In genomic region chr2:11615209-11615608, GRCh38 we compare ENCODE assay signal across 33 cellular contexts. TPM values are rescaled to one million over a fixed set of nuclear protein-coding genes. Genes with fewer than 3 reads are reported as not detected.
"Had no signal": no experiment of that assay in that cellular context is flagged by ENCODE, and none has a peak within 500 bp of the region (broad histone marks: within the 10 kb centered on the region; RNA-seq: fewer than 3 reads in every experiment).

No MANE protein-coding gene starts in this region.

- FAIRE-seq: keratinocyte had no signal

- ATAC-seq: left colon; left lung; lower lobe of right lung; natural killer cell; right cardiac atrium; stimulated activated memory B cell treated with anti-CD40 and anti-IgM and Interleukin-4, amounts not matched to agents 10 μg/mL and 1 μg/mL and 100 μg/mL, for 72 hours; stimulated activated naive CD8-positive, alpha-beta T cell treated with anti-CD3 and anti-CD28 coated beads, Interleukin-15, amount 100 ng/mL, for 72 hours had no signal

- H3K9me3 ChIP-seq: left lung, lower lobe of right lung, ovary, prostate gland, sigmoid colon, testis, thyroid gland, transverse colon, upper lobe of left lung, vagina had no signal

- H3K4me1 ChIP-seq: left lung, lower lobe of right lung, prostate gland, sigmoid colon, thyroid gland, transverse colon, upper lobe of left lung, vagina had no signal

- H3K4me3 ChIP-seq: left lung, lower lobe of right lung, ovary, prostate gland, sigmoid colon, smooth muscle cell, testis, thyroid gland, transverse colon, upper lobe of left lung, vagina had no signal

- H3K27me3 ChIP-seq: left lung, ovary, sigmoid colon, testis, thyroid gland, transverse colon, upper lobe of left lung, vagina had no signal

- H3K27ac ChIP-seq: left lung, lower lobe of right lung, ovary, prostate gland, sigmoid colon, testis, thyroid gland, transverse colon, upper lobe of left lung, vagina had no signal

- H3K36me3 ChIP-seq: left lung, lower lobe of right lung, sigmoid colon, thyroid gland, transverse colon, upper lobe of left lung had no signal

- H3K4me2 ChIP-seq: smooth muscle cell had no signal

- DNase-seq: hippocampal formation; left colon; left lung; lower lobe of right lung; mammary epithelial cell; mesendoderm; naive B cell; natural killer cell; ovary; retina; right cardiac atrium; sigmoid colon; stimulated activated CD4-positive, alpha-beta T cell treated with anti-CD3 and anti-CD28 coated beads, Interleukin-1b, Interleukin-23, amount 100 ng/mL, for 48 hours; stimulated activated CD4-positive, alpha-beta T cell treated with anti-CD3 and anti-CD28 coated beads, Interleukin-2, amount 100 ng/mL, for 48 hours; stimulated activated CD4-positive, alpha-beta T cell treated with anti-CD3 and anti-CD28 coated beads, Interleukin-4, amount 100 ng/mL, for 4 hours; stimulated activated CD8-positive, alpha-beta memory T cell treated with anti-CD3 and anti-CD28 coated beads, Interleukin-4, amount 100 ng/mL, for 48 hours; stimulated activated naive CD4-positive, alpha-beta T cell treated with Interleukin-2 at 50 U/mL for 16 hours; stimulated activated naive CD8-positive, alpha-beta T cell treated with anti-CD3 and anti-CD28 coated beads, Interleukin-15, amount 100 ng/mL, for 72 hours; testis; thyroid gland; transverse colon; upper lobe of left lung had no signal

RNA-seq across cellular contexts. Expression of gene NTSR2, which starts 54.8 kb away (rescaled TPM):
- total RNA-seq: left colon, left lung, liver, lower lobe of right lung, mammary epithelial cell, mesothelial cell of epicardium, mononuclear cell, natural killer cell, sigmoid colon, skeletal muscle tissue, smooth muscle cell, thyroid gland, transverse colon, upper lobe of left lung, urinary bladder, vagina had no signal
- polyA plus RNA-seq: keratinocyte, liver, mammary epithelial cell, neural cell, smooth muscle cell had no signal
